9 cellular contexts compared by ENCODE assay signal in the genomic region with DNA sequence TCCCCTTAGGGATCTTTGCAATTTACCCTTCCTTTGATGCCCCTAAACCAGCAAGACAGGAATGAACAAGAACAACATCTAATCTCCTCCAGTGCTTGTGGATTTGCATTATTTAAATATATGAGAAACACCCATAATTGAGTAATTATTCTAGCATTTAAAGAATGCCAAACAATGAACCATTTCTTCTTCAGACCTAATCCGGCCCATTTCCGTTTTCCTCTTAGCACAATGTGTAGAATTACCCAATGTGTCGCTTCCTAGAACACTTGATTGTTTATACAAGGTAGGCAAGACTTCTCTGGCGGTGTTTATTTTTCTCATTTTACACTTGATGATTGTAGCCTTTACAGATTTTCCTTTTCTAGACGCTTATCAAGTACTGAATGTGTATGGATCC. TPM values are rescaled to one million over a fixed set of nuclear protein-coding genes. Genes with fewer than 3 reads are reported as not detected.
A peak's percentile ranks its signal among the peaks of the same experiment; 100 is the strongest.
DNase-seq lines count a peak whose midpoint lies in the region; ATAC-seq, FAIRE-seq and TF ChIP-seq lines count a peak whose summit lies in the region.
"Had no signal": no experiment of that assay in that cellular context is flagged by ENCODE, and none has a peak within 500 bp of the region (broad histone marks: within the 10 kb centered on the region; RNA-seq: fewer than 3 reads in every experiment).

No MANE protein-coding gene starts in this region.

- peaks cover 4% of the 10 kb centered on the region for H3K36me3 Mint-ChIP-seq in nephron progenitor cell (ENCODE audit: low read depth)

- TF ChIP-seq EP300 in HepG2 (IDR thresholded peaks at IDR 0.05; ENCODE audit: low read depth in 2 of 2, low read length in 2 of 2) (peak in 1 of 2 experiments; percentile 34; a peak in 1 of 4 replicates), HepG2 (CRISPR knock-in tag; IDR thresholded peaks at IDR 0.05; ENCODE audit: borderline replicate concordance) (no peak)

- H3K36me3 ChIP-seq in HepG2 (replicated peaks in 1 of 2; ENCODE audit: control insufficient read depth in 1 of 2, insufficient read depth in 2 of 2, low read length in 2 of 2) (no peaks in the 10 kb centered on the region), right lobe of liver (no peaks in the 10 kb centered on the region), SU-DHL-6 (ENCODE audit: low read length) (no peaks in the 10 kb centered on the region)

- TF ChIP-seq CTCF in HepG2 (CRISPR knock-in tag; IDR thresholded peaks at IDR 0.05) (no peak), right lobe of liver (IDR thresholded peaks at IDR 0.05) (no peak), SU-DHL-6 (IDR thresholded peaks at IDR 0.05; ENCODE audit: insufficient read depth, low read length, poor library complexity, severe bottlenecking) (no peak), fibroblast of pulmonary artery (IDR thresholded peaks at IDR 0.05; ENCODE audit: low read length, missing control alignments) (no peak), nephron progenitor cell (IDR thresholded peaks at IDR 0.05) (no peak)

- H3K4me2 ChIP-seq in HepG2 (ENCODE audit: low read depth, low read length) = no peak overlapping the region
- H3K4me2 ChIP-seq in SU-DHL-6 (ENCODE audit: low read depth, low read length, poor library complexity, severe bottlenecking) = peak overlapping the region; percentile 53

- peaks cover 42% of the 10 kb centered on the region for H3K4me1 Mint-ChIP-seq in nephron progenitor cell

- no peaks in the 10 kb centered on the region for H3K27me3 Mint-ChIP-seq in nephron progenitor cell (ENCODE audit: low read depth, poor library complexity)

- WGBS in HepG2 (ENCODE audit: low lambda C conversion rate) = 0% methylated on average over 5 of the region's 5 CpGs
- 29% methylated on average over 5 of the region's 5 CpGs for WGBS in right lobe of liver (ENCODE audit: insufficient coverage, low coverage, low lambda C conversion rate, missing lambda C conversion rate)

- H3K27ac ChIP-seq in HepG2 (ENCODE audit: extremely low read length, insufficient read depth, low read length) (no peak overlapping the region), right lobe of liver (no peak overlapping the region), SU-DHL-6 (ENCODE audit: low read depth, low read length) (peak overlapping the region; percentile 90)

- CTCF ChIA-PET in HepG2 (lab: Yijun Ruan, JAX; ENCODE audit: low intra/inter-chr PET ratio, low total read pairs) = interaction anchor here (0.9 to 3.2 kb wide), 2 partner anchors 15 to 109 kb away, joined by 4 to 10 read pairs; no protein-coding TSS in a partner anchor

- H3K27ac Mint-ChIP-seq in nephron progenitor cell = no peak overlapping the region

- no peaks in the 10 kb centered on the region for H3K9me2 ChIP-seq in SU-DHL-6 (replicated peaks; ENCODE audit: insufficient read depth, low read length)

- intact Hi-C loops in HepG2 (cut with micrococcal nuclease; ENCODE audit: unreplicated experiment) = no loop called here
- intact Hi-C loops in right lobe of liver (cut with DNase I) = no loop called here

- H3K4me3 Mint-ChIP-seq in nephron progenitor cell = no peak overlapping the region

- peak; percentile 67 for DNase-seq in HepG2 (ENCODE audit: low spot score)
- no peak for DNase-seq in right lobe of liver
- DNase-seq in fibroblast of pulmonary artery (ENCODE audit: low read depth) = peak; percentile 82
- DNase-seq in retina = no peak
- DNase-seq in nephron progenitor cell = no peak
- no peak for DNase-seq in NCI-H2081 treated with DMSO at 0.1 percent for 48 hours (lab: John Stamatoyannopoulos, UW)
- DNase-seq: SW 1271 had no signal

- TF ChIP-seq RAD21 in HepG2 (CRISPR knock-in tag; IDR thresholded peaks at IDR 0.05) = no peak

- H4K20me1 ChIP-seq in HepG2 (ENCODE audit: insufficient read depth, low read length) (no peaks in the 10 kb centered on the region), SU-DHL-6 (ENCODE audit: low read depth, low read length) (no peaks in the 10 kb centered on the region)

- TF ChIP-seq POLR2A in HepG2 (IDR thresholded peaks at IDR 0.05; ENCODE audit: insufficient read depth in 1 of 2, low read depth in 2 of 2, low read length in 2 of 2) (no peak), right lobe of liver (IDR thresholded peaks at IDR 0.05) (no peak)

- no TSS peak for BruUV-seq in HepG2 (replicated peaks; lab: Mats Ljungman, UMichigan)

- POLR2A ChIA-PET in HepG2 (lab: Yijun Ruan, JAX) = no interaction called here

- H3K79me2 ChIP-seq in HepG2 (ENCODE audit: insufficient read depth, low read length) = no peaks in the 10 kb centered on the region
- no peaks in the 10 kb centered on the region for H3K79me2 ChIP-seq in SU-DHL-6 (ENCODE audit: insufficient read depth, low read length)

- FAIRE-seq in HepG2 (lab: Jason Lieb, UNC) = peak; percentile 81

- H3K27me3 ChIP-seq in HepG2 (ENCODE audit: control insufficient read depth in 1 of 2, insufficient read depth in 2 of 2, low read length in 2 of 2) (no peaks in the 10 kb centered on the region), right lobe of liver (no peaks in the 10 kb centered on the region), SU-DHL-6 (ENCODE audit: low read length) (no peaks in the 10 kb centered on the region)

- H3K9me3 ChIP-seq in HepG2 (ENCODE audit: low read length) (no peaks in the 10 kb centered on the region), right lobe of liver (no peaks in the 10 kb centered on the region), SU-DHL-6 (ENCODE audit: insufficient read depth, low read length) (no peaks in the 10 kb centered on the region)

- ATAC-seq in HepG2 = no peak
- no peak for ATAC-seq in right lobe of liver
- ATAC-seq in HG03097 (IDR thresholded peaks at IDR 0.05; ENCODE audit: low FRiP score, unreplicated experiment) = no peak

- no peak overlapping the region for H2AFZ ChIP-seq in HepG2 (ENCODE audit: low read length)
- H2AFZ ChIP-seq in SU-DHL-6 (ENCODE audit: low read depth, low read length, severe bottlenecking) = peak overlapping the region; percentile 27

- H3K4me3 ChIP-seq in HepG2 (replicated peaks in 1 of 3; ENCODE audit: insufficient read depth in 1 of 3, low read depth in 2 of 3, low read length in 3 of 3) = no peak overlapping the region
- H3K4me3 ChIP-seq in right lobe of liver = no peak overlapping the region
- H3K4me3 ChIP-seq in SU-DHL-6 (ENCODE audit: insufficient read depth, low read length, poor library complexity, severe bottlenecking) = peak overlapping the region; percentile 4
- H3K4me3 ChIP-seq in fibroblast of pulmonary artery (replicated peaks; ENCODE audit: low read depth, low read length) = no peak overlapping the region

- peaks cover 54% of the 10 kb centered on the region for H3K9me3 Mint-ChIP-seq in nephron progenitor cell

- H3F3A ChIP-seq in SU-DHL-6 (ENCODE audit: insufficient read depth) = peaks cover 29% of the 10 kb centered on the region

- in situ Hi-C loops in HepG2 (cut with HindIII; ENCODE audit: extremely low pct_ligation_motif_present, low pct_unique_long_range_greater_than_20kb) = no loop called here

- no peak overlapping the region for H3K9ac ChIP-seq in HepG2 (ENCODE audit: insufficient read depth, low read depth, low read length)
- peak overlapping the region; percentile 45; the same call in 1 of the 2 replicates for H3K9ac ChIP-seq in SU-DHL-6 (ENCODE audit: low read length)

- H3K4me1 ChIP-seq in HepG2 (ENCODE audit: insufficient read depth, low read length) (peaks cover 57% of the 10 kb centered on the region), right lobe of liver (no peaks in the 10 kb centered on the region)

TF ChIP-seq in HepG2, 621 proteins besides CTCF, POLR2A, EP300 and RAD21 (continues in another document):
- 0 out of 2 replicates have a peak, but pooled peaks have one; percentile 43 for TF ChIP-seq ELF3 (CRISPR knock-in tag; IDR thresholded peaks at IDR 0.05)
- TF ChIP-seq SOX6 (IDR thresholded peaks at IDR 0.05) = no peak
- peak; percentile 65 for TF ChIP-seq SOX6 (CRISPR knock-in tag; IDR thresholded peaks at IDR 0.05)

RNA-seq across cellular contexts. Expression of a gene that starts 43.5 kb away (rescaled TPM):
- total RNA-seq in HepG2 (2016; rRNA removed; fragmentation: Illumina TruSeq; extraction: Trizol) = 0.21 TPM in 1 of 2 replicates, not detected in the other
- not detected in 2 replicates for total RNA-seq in HepG2 (2016; cell fraction: cytosol; rRNA removed; fragmentation: Illumina TruSeq; extraction: Trizol; ENCODE audit: low read depth)
- not detected in 2 replicates for total RNA-seq in HepG2 (2016; cell fraction: insoluble cytoplasmic fraction; rRNA removed; fragmentation: Illumina TruSeq; extraction: Trizol)
- total RNA-seq in HepG2 (2016; cell fraction: membrane; rRNA removed; fragmentation: Illumina TruSeq; extraction: Trizol) = not detected in 2 replicates
- not detected in 2 replicates for total RNA-seq in HepG2 (2016; cell fraction: nucleus; rRNA removed; fragmentation: Illumina TruSeq; extraction: Trizol)
- not detected in 2 replicates for polyA plus RNA-seq in HepG2 (2011; rRNA removed)
- not detected in 2 replicates for polyA plus RNA-seq in HepG2 (2011; cell fraction: cytosol; rRNA removed)
- polyA plus RNA-seq in HepG2 (2011; cell fraction: nucleus; rRNA removed) = 0.18 and 0.19 TPM in 2 replicates
- not detected in 2 replicates for polyA plus RNA-seq in HepG2 (2012)
- not detected in 2 replicates for polyA plus RNA-seq in HepG2 (2016; cell fraction: cytosol; fragmentation: Illumina TruSeq; extraction: Trizol; ENCODE audit: low read depth)
- polyA plus RNA-seq in HepG2 (2016; cell fraction: insoluble cytoplasmic fraction; fragmentation: Illumina TruSeq; extraction: Trizol; ENCODE audit: low read depth) = not detected in 2 replicates
- not detected in 2 replicates for polyA plus RNA-seq in HepG2 (2016; cell fraction: membrane; fragmentation: Illumina TruSeq; extraction: Trizol; ENCODE audit: low read depth)
- not detected in 2 replicates for polyA plus RNA-seq in HepG2 (2016; cell fraction: nucleus; fragmentation: Illumina TruSeq; extraction: Trizol; ENCODE audit: insufficient read depth, low read depth)
- polyA minus RNA-seq in HepG2 (2011; rRNA and poly(A)+ RNA removed; ENCODE audit: low replicate concordance) = not detected in 2 replicates
- not detected in 2 replicates for polyA minus RNA-seq in HepG2 (2011; cell fraction: cytosol; rRNA and poly(A)+ RNA removed)
- 0.62 and 1.0 TPM in 2 replicates for polyA minus RNA-seq in HepG2 (2011; cell fraction: nucleus; rRNA and poly(A)+ RNA removed)
- total RNA-seq in right lobe of liver = under 1 TPM in 2 of 6 experiments, not detected in 4; 0.22 to 0.39 TPM

Comparison
In these comparisons a context has a peak if more than half of its experiments do, and no peak if none do; other contexts are left out.
1. DNase-seq: peak in HepG2 (single experiment) and fibroblast of pulmonary artery (single experiment); none in right lobe of liver (0 of 3), retina (single experiment), nephron progenitor cell (single experiment) and NCI-H2081 treated with DMSO at 0.1 percent for 48 hours (single experiment).